18 cellular contexts compared by ENCODE assay signal in the genomic region with DNA sequence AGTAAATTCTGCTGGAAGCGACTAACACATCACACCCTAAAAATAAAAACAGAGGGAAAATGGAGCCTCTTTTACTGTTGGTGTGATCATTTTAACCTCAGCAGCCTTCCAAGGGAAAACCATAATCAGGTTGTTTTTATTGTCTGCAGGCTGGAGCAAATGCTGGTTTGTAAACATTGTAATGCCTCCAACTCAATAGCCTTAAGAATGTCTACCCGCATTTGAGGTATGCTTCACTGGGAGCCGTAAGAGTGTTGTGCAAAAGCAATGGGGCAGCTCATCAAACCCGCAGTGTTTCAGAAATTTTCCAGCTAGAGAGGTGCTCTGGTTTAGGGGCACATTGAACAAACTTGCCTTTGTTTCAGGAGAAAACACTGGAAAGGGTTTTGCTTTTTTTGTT.
"Had no signal": no experiment of that assay in that cellular context is flagged by ENCODE, and none has a peak within 500 bp of the region (broad histone marks: within the 10 kb centered on the region; RNA-seq: fewer than 3 reads in every experiment).

No MANE protein-coding gene starts in this region.

- H3K36me3 ChIP-seq: adrenal gland, cardiac muscle cell, esophagus muscularis mucosa, gastroesophageal sphincter, heart left ventricle had no signal

- H3K27ac ChIP-seq: adrenal gland, cardiac muscle cell, esophagus muscularis mucosa, gastroesophageal sphincter, heart left ventricle, testis had no signal

- ATAC-seq: activated T-cell treated with anti-CD3 and anti-CD28 coated beads, Interleukin-2, amount 50 U/mL, for 72 hours; gastroesophageal sphincter; heart left ventricle; sciatic nerve; stimulated activated effector memory CD8-positive, alpha-beta T cell treated with anti-CD3 and anti-CD28 coated beads, Interleukin-12 subunit alpha, Interleukin-12 subunit beta, amount 100 ng/mL, for 72 hours had no signal

- H3K4me2 ChIP-seq: smooth muscle cell had no signal

- H3K9me3 ChIP-seq: adrenal gland, esophagus muscularis mucosa, gastroesophageal sphincter, heart left ventricle, testis had no signal

- DNase-seq: activated CD4-positive, alpha-beta T cell treated with anti-CD3 and anti-CD28 coated beads for 1 hour; activated CD4-positive, alpha-beta T cell treated with anti-CD3 and anti-CD28 coated beads, Interleukin-2, amount 50 U/mL, for 4 hours; activated effector memory CD4-positive, alpha-beta T cell treated with anti-CD3 and anti-CD28 coated beads, Interleukin-2, amount 50 U/mL, for 16 hours; activated T-cell treated with anti-CD3 and anti-CD28 coated beads, Interleukin-2, amount 50 U/mL, for 72 hours; adrenal gland; dermis blood vessel endothelial cell; effector memory CD4-positive, alpha-beta T cell; heart left ventricle; kidney glomerular epithelial cell; mesendoderm; stimulated activated CD4-positive, alpha-beta T cell treated with anti-CD3 and anti-CD28 coated beads, Interleukin-4, amount 100 ng/mL, for 24 hours; testis had no signal

- H3K4me3 ChIP-seq: adrenal gland, cardiac muscle cell, esophagus muscularis mucosa, gastroesophageal sphincter, heart left ventricle, smooth muscle cell, testis had no signal

- H3K27me3 ChIP-seq: adrenal gland, cardiac muscle cell, esophagus muscularis mucosa, gastroesophageal sphincter, testis had no signal

- H3K4me1 ChIP-seq: adrenal gland, esophagus muscularis mucosa, gastroesophageal sphincter, heart left ventricle, testis had no signal
